In the genomic region with DNA sequence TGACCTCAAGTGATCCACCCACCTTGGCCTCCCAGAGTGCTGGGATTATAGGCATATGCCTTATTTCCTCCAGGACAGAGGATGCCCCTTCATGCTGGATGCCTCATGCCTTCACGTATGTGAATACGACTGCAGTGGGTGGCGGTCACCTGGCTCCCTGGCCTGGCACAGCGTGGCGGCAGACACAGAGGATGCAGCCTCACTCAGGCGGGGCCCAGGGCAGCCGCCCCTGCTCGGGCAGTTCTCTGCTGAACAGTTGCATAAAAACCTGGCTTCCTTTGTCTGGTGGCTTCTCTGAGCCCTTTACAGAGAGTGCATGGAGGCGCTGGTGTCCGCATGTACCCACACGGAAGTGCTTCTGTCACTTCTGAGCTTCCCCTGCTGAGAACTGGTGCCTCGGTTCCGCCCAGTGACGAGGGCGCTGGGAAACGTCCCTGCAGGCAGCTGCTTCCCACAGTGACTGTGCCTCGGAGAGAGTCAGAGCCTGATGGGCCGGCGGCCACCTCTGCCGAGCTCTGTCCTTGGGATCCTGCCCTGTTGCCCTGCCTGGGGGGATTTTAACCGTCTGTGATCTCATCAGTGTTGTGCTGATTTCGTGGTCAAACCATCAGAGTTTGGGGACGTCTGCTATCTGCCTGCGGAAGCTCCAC, we compare ENCODE assay signal across 16 cellular contexts.
DNase-seq lines count a peak whose midpoint lies in the region; ATAC-seq and TF ChIP-seq lines count a peak whose summit lies in the region.
"Had no signal": no experiment of that assay in that cellular context is flagged by ENCODE, and none has a peak within 500 bp of the region (broad histone marks: within the 10 kb centered on the region; RNA-seq: fewer than 3 reads in every experiment).

No MANE protein-coding gene starts in this region.

- no peak for ATAC-seq in natural killer cell treated with Interleukin-12 subunit alpha and Interleukin-12 subunit beta and Interleukin-15 and Interleukin-18, amount 100 ng/mL, for 72 hours
- no peak for ATAC-seq in HG02973 (IDR thresholded peaks at IDR 0.05; ENCODE audit: unreplicated experiment)
- ATAC-seq in GM19463 (IDR thresholded peaks at IDR 0.05; ENCODE audit: unreplicated experiment) = no peak
- ATAC-seq: stimulated activated naive CD8-positive, alpha-beta T cell treated with anti-CD3 and anti-CD28 coated beads, Interleukin-15, Interleukin-2, amounts not matched to agents 100 U/mL and 50 U/mL, for 24 hours had no signal

- DNase-seq in Ammon's horn (ENCODE audit: low spot score) (peak; percentile 27), HFFc6 (peak; percentile 40), fibroblast of mammary gland (ENCODE audit: low read depth) (peak; percentile 12), type B pancreatic cell (ENCODE audit: extremely low spot score, unreplicated experiment) (no peak), NCI-H1105 treated with DMSO at 0.1 percent for 48 hours (lab: John Stamatoyannopoulos, UW) (no peak)
- peak; percentile 23 for DNase-seq in natural killer cell treated with Interleukin-12 subunit alpha and Interleukin-12 subunit beta and Interleukin-15 and Interleukin-18, amount 100 ng/mL, for 72 hours (ENCODE audit: low spot score)
- DNase-seq: CD4-positive, CD25-positive, alpha-beta regulatory T cell; effector CD4-positive, alpha-beta T cell; hippocampal formation; NCI-H2227 treated with DMSO at 0.1 percent for 48 hours; stimulated activated CD4-positive, alpha-beta T cell treated with anti-CD3 and anti-CD28 coated beads, Interleukin-4, amount 100 ng/mL, for 4 hours; stimulated activated naive CD8-positive, alpha-beta T cell treated with anti-CD3 and anti-CD28 coated beads, Interleukin-15, Interleukin-2, amounts not matched to agents 100 U/mL and 50 U/mL, for 24 hours had no signal

- TF ChIP-seq CTCF in HFFc6 (IDR thresholded peaks at IDR 0.05) (no peak), fibroblast of mammary gland (conservative IDR thresholded peaks at IDR 0.05; ENCODE audit: control insufficient read depth, insufficient read depth, low read depth, low read length) (no peak), type B pancreatic cell (conservative IDR thresholded peaks at IDR 0.05) (no peak)

- no peaks in the 10 kb centered on the region for H3K36me3 Mint-ChIP-seq in HFFc6 (ENCODE audit: low read depth)
- no peaks in the 10 kb centered on the region for H3K36me3 Mint-ChIP-seq in natural killer cell treated with Interleukin-12 subunit alpha and Interleukin-12 subunit beta and Interleukin-15 and Interleukin-18, amount 100 ng/mL, for 72 hours
- H3K36me3 Mint-ChIP-seq in type B pancreatic cell = no peaks in the 10 kb centered on the region
- H3K36me3 Mint-ChIP-seq: CD4-positive, CD25-positive, alpha-beta regulatory T cell had no signal

- H3K4me3 Mint-ChIP-seq in HFFc6 (peak overlapping the region; percentile 72), type B pancreatic cell (no peak overlapping the region)
- H3K4me3 Mint-ChIP-seq in natural killer cell treated with Interleukin-12 subunit alpha and Interleukin-12 subunit beta and Interleukin-15 and Interleukin-18, amount 100 ng/mL, for 72 hours = no peak overlapping the region
- H3K4me3 Mint-ChIP-seq: CD4-positive, CD25-positive, alpha-beta regulatory T cell had no signal

- peaks cover 41% of the 10 kb centered on the region for H3K4me1 Mint-ChIP-seq in HFFc6 (ENCODE audit: low read depth)
- H3K4me1 Mint-ChIP-seq in natural killer cell treated with Interleukin-12 subunit alpha and Interleukin-12 subunit beta and Interleukin-15 and Interleukin-18, amount 100 ng/mL, for 72 hours (ENCODE audit: low read depth in 2 of 2) = peaks cover 0 to 3% of the 10 kb centered on the region in 2 donors
- H3K4me1 Mint-ChIP-seq in type B pancreatic cell (ENCODE audit: unreplicated experiment) = peaks cover 28% of the 10 kb centered on the region
- H3K4me1 Mint-ChIP-seq: CD4-positive, CD25-positive, alpha-beta regulatory T cell had no signal

- H3K27me3 Mint-ChIP-seq in HFFc6 (ENCODE audit: insufficient read depth) (no peaks in the 10 kb centered on the region), type B pancreatic cell (peaks cover 15% of the 10 kb centered on the region)
- H3K27me3 Mint-ChIP-seq in natural killer cell treated with Interleukin-12 subunit alpha and Interleukin-12 subunit beta and Interleukin-15 and Interleukin-18, amount 100 ng/mL, for 72 hours = peaks cover 0 to 4% of the 10 kb centered on the region in 2 donors

- H3K27ac Mint-ChIP-seq in HFFc6 (peak overlapping the region; percentile 89), type B pancreatic cell (no peak overlapping the region)
- H3K27ac Mint-ChIP-seq in natural killer cell treated with Interleukin-12 subunit alpha and Interleukin-12 subunit beta and Interleukin-15 and Interleukin-18, amount 100 ng/mL, for 72 hours = no peak overlapping the region
- H3K27ac Mint-ChIP-seq: CD4-positive, CD25-positive, alpha-beta regulatory T cell; progenitor cell of endocrine pancreas had no signal

- no peak overlapping the region for H3K4me3 ChIP-seq in fibroblast of mammary gland (ENCODE audit: control insufficient read depth, low read depth, low read length)
- H3K4me3 ChIP-seq: Peyer's patch had no signal

- H3K9me3 Mint-ChIP-seq in HFFc6 = no peaks in the 10 kb centered on the region
- no peaks in the 10 kb centered on the region for H3K9me3 Mint-ChIP-seq in natural killer cell treated with Interleukin-12 subunit alpha and Interleukin-12 subunit beta and Interleukin-15 and Interleukin-18, amount 100 ng/mL, for 72 hours
- H3K9me3 Mint-ChIP-seq in type B pancreatic cell = no peaks in the 10 kb centered on the region
- H3K9me3 Mint-ChIP-seq: CD4-positive, CD25-positive, alpha-beta regulatory T cell had no signal

Comparison
In these comparisons a context has a peak if more than half of its experiments do, and no peak if none do; other contexts are left out.
1. DNase-seq: peak in Ammon's horn (single experiment), HFFc6 (single experiment), fibroblast of mammary gland (single experiment) and natural killer cell treated with Interleukin-12 subunit alpha and Interleukin-12 subunit beta and Interleukin-15 and Interleukin-18, amount 100 ng/mL, for 72 hours (single experiment); none in type B pancreatic cell (single experiment) and NCI-H1105 treated with DMSO at 0.1 percent for 48 hours (single experiment).